22 cellular contexts compared by ENCODE assay signal in genomic region chr6:13212096-13212495, GRCh38.
DNase-seq lines count a peak whose midpoint lies in the region; TF ChIP-seq lines count a peak whose summit lies in the region.
"Had no signal": no experiment of that assay in that cellular context is flagged by ENCODE, and none has a peak within 500 bp of the region (broad histone marks: within the 10 kb centered on the region; RNA-seq: fewer than 3 reads in every experiment).

No MANE protein-coding gene starts in this region.

- DNase-seq in posterior cingulate gyrus = no peak
- DNase-seq: 8988T; ACHN; AML-193; BE2C; C1 segment of cervical spinal cord; Caco-2; Calu3; CD4-positive, alpha-beta memory T cell; CD4-positive, alpha-beta T cell; CD4-positive, CD25-positive, alpha-beta regulatory T cell; CD8-positive, alpha-beta memory T cell; CD8-positive, alpha-beta T cell; COR-L47; DMS 273 treated with DMSO at 0.1 percent for 48 hours; DMS153; DMS53; DMS79; DMS79 treated with DMSO at 0.1 percent for 48 hours; DND-41; EL had no signal

- TF ChIP-seq RAD21 in Ishikawa (IDR thresholded peaks at IDR 0.05; ENCODE audit: low read depth) = no peak

- TF ChIP-seq EP300 in Ishikawa (IDR thresholded peaks at IDR 0.05; ENCODE audit: borderline replicate concordance) = no peak

- intact Hi-C loops in posterior cingulate gyrus (cut with DNase I) = no loop called here

TF ChIP-seq in Ishikawa, 13 proteins besides CTCF, POLR2A, EP300 and RAD21:
- peak; percentile 50; the same call in 1 of the 2 replicates for TF ChIP-seq REST (IDR thresholded peaks at IDR 0.05; ENCODE audit: low read depth)
- no peak for TF ChIP-seq TEAD4 (IDR thresholded peaks at IDR 0.05)
